11 cellular contexts compared by ENCODE assay signal in the genomic region with DNA sequence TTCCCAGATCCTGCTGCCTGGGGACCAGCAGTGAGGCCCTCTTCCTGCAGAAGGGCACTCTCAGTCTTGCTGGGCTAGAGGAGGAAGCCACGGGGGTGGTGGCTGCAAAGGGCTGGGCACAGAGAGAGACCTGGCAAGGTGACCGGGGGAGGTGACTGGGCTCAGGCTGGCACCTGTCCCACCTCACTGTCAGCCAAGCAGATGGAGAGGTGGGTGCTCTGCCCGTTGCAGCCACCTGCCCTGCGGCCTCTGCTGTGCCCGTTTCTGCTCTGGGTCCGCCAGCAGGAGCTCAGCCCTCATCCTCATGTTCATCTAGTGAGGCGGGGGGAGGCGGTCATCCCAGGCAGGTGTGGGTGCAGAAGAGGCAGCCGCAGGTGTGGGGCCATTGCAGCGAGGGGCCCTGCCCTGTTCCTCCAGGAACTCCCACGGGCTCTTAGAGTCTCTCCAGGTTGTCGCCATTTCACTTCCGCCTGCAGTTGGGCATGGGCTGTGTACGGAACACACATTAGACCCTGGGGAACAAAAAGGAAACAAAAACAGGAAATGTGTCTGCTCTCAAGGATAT. TPM values are rescaled to one million over a fixed set of nuclear protein-coding genes. Genes with fewer than 3 reads are reported as not detected.
A peak's percentile ranks its signal among the peaks of the same experiment; 100 is the strongest.
DNase-seq lines count a peak whose midpoint lies in the region; ATAC-seq and TF ChIP-seq lines count a peak whose summit lies in the region.
"Had no signal": no experiment of that assay in that cellular context is flagged by ENCODE, and none has a peak within 500 bp of the region (broad histone marks: within the 10 kb centered on the region; RNA-seq: fewer than 3 reads in every experiment).

No MANE protein-coding gene starts in this region.

- peak; percentile 54 for DNase-seq in activated CD4-positive, alpha-beta T cell treated with anti-CD3 and anti-CD28 coated beads, Interleukin-2, amount 10 ng/mL, durations not matched to agents 24 days and 14 days
- DNase-seq in activated CD4-positive, alpha-beta T cell treated with anti-CD3 and anti-CD28 coated beads for 1 hour: no peak
- DNase-seq in RPMI8226 (peak; percentile 93), type B pancreatic cell (ENCODE audit: extremely low spot score, unreplicated experiment) (peak; percentile 62)
- no peak for DNase-seq in effector memory CD8-positive, alpha-beta T cell
- DNase-seq: T-cell had no signal

- H3K9me3 Mint-ChIP-seq in activated CD4-positive, alpha-beta T cell treated with anti-CD3 and anti-CD28 coated beads, Interleukin-2, amount 10 ng/mL, durations not matched to agents 24 days and 14 days: no peaks in the 10 kb centered on the region
- H3K9me3 Mint-ChIP-seq in type B pancreatic cell: no peaks in the 10 kb centered on the region
- H3K9me3 Mint-ChIP-seq in activated T-helper 17 cell treated with anti-CD3 and anti-CD28 coated beads, Interleukin-2, amount 50 U/mL, for 72 hours: no peaks in the 10 kb centered on the region
- H3K9me3 Mint-ChIP-seq in effector memory CD8-positive, alpha-beta T cell: no peaks in the 10 kb centered on the region
- H3K9me3 Mint-ChIP-seq: natural killer cell treated with Interleukin-12 subunit alpha and Interleukin-12 subunit beta and Interleukin-15 and Interleukin-18, amount 100 ng/mL, for 72 hours; T-cell had no signal

- H3K27ac Mint-ChIP-seq in activated CD4-positive, alpha-beta T cell treated with anti-CD3 and anti-CD28 coated beads, Interleukin-2, amount 10 ng/mL, durations not matched to agents 24 days and 14 days: no peak overlapping the region
- H3K27ac Mint-ChIP-seq in type B pancreatic cell: no peak overlapping the region
- H3K27ac Mint-ChIP-seq in activated T-helper 17 cell treated with anti-CD3 and anti-CD28 coated beads, Interleukin-2, amount 50 U/mL, for 72 hours: no peak overlapping the region
- H3K27ac Mint-ChIP-seq in effector memory CD8-positive, alpha-beta T cell: no peak overlapping the region
- H3K27ac Mint-ChIP-seq: natural killer cell treated with Interleukin-12 subunit alpha and Interleukin-12 subunit beta and Interleukin-15 and Interleukin-18, amount 100 ng/mL, for 72 hours; T-cell had no signal

- no peak overlapping the region for H3K4me3 Mint-ChIP-seq in activated CD4-positive, alpha-beta T cell treated with anti-CD3 and anti-CD28 coated beads, Interleukin-2, amount 10 ng/mL, durations not matched to agents 24 days and 14 days
- H3K4me3 Mint-ChIP-seq in type B pancreatic cell: no peak overlapping the region
- H3K4me3 Mint-ChIP-seq in activated T-helper 17 cell treated with anti-CD3 and anti-CD28 coated beads, Interleukin-2, amount 50 U/mL, for 72 hours: no peak overlapping the region
- no peak overlapping the region for H3K4me3 Mint-ChIP-seq in effector memory CD8-positive, alpha-beta T cell
- H3K4me3 Mint-ChIP-seq: activated naive CD8-positive, alpha-beta T cell; natural killer cell treated with Interleukin-12 subunit alpha and Interleukin-12 subunit beta and Interleukin-15 and Interleukin-18, amount 100 ng/mL, for 72 hours; T-cell had no signal

- ATAC-seq in HG03196 (IDR thresholded peaks at IDR 0.05; ENCODE audit: unreplicated experiment) (peak; percentile 59), GM19035 (IDR thresholded peaks at IDR 0.05; ENCODE audit: unreplicated experiment) (no peak)
- no peak for ATAC-seq in activated T-helper 17 cell treated with anti-CD3 and anti-CD28 coated beads, Interleukin-2, amount 50 U/mL, for 72 hours (replicated peaks)
- ATAC-seq in effector memory CD8-positive, alpha-beta T cell (replicated peaks): no peak
- ATAC-seq: natural killer cell treated with Interleukin-12 subunit alpha and Interleukin-12 subunit beta and Interleukin-15 and Interleukin-18, amount 100 ng/mL, for 72 hours; T-cell had no signal

- H3K36me3 Mint-ChIP-seq in activated CD4-positive, alpha-beta T cell treated with anti-CD3 and anti-CD28 coated beads, Interleukin-2, amount 10 ng/mL, durations not matched to agents 24 days and 14 days (ENCODE audit: low read depth): no peaks in the 10 kb centered on the region
- no peaks in the 10 kb centered on the region for H3K36me3 Mint-ChIP-seq in type B pancreatic cell
- H3K36me3 Mint-ChIP-seq in activated T-helper 17 cell treated with anti-CD3 and anti-CD28 coated beads, Interleukin-2, amount 50 U/mL, for 72 hours (ENCODE audit: low read depth): no peaks in the 10 kb centered on the region
- peaks cover 10% of the 10 kb centered on the region for H3K36me3 Mint-ChIP-seq in effector memory CD8-positive, alpha-beta T cell (ENCODE audit: insufficient read depth)
- H3K36me3 Mint-ChIP-seq: activated naive CD8-positive, alpha-beta T cell; natural killer cell treated with Interleukin-12 subunit alpha and Interleukin-12 subunit beta and Interleukin-15 and Interleukin-18, amount 100 ng/mL, for 72 hours; T-cell had no signal

- H3K27me3 Mint-ChIP-seq in activated CD4-positive, alpha-beta T cell treated with anti-CD3 and anti-CD28 coated beads, Interleukin-2, amount 10 ng/mL, durations not matched to agents 24 days and 14 days: peaks cover 28% of the 10 kb centered on the region
- H3K27me3 Mint-ChIP-seq in type B pancreatic cell: no peaks in the 10 kb centered on the region
- H3K27me3 Mint-ChIP-seq in activated T-helper 17 cell treated with anti-CD3 and anti-CD28 coated beads, Interleukin-2, amount 50 U/mL, for 72 hours: no peaks in the 10 kb centered on the region
- H3K27me3 Mint-ChIP-seq in effector memory CD8-positive, alpha-beta T cell: no peaks in the 10 kb centered on the region
- H3K27me3 Mint-ChIP-seq: activated naive CD8-positive, alpha-beta T cell; T-cell had no signal

- no peaks in the 10 kb centered on the region for H3K4me1 Mint-ChIP-seq in activated CD4-positive, alpha-beta T cell treated with anti-CD3 and anti-CD28 coated beads, Interleukin-2, amount 10 ng/mL, durations not matched to agents 24 days and 14 days
- peaks cover 12% of the 10 kb centered on the region for H3K4me1 Mint-ChIP-seq in type B pancreatic cell (ENCODE audit: unreplicated experiment)
- H3K4me1 Mint-ChIP-seq in activated T-helper 17 cell treated with anti-CD3 and anti-CD28 coated beads, Interleukin-2, amount 50 U/mL, for 72 hours: no peaks in the 10 kb centered on the region
- H3K4me1 Mint-ChIP-seq in effector memory CD8-positive, alpha-beta T cell (ENCODE audit: low read depth in 2 of 2): peaks cover 0 to 2% of the 10 kb centered on the region in 2 donors

- no peak for TF ChIP-seq CTCF in type B pancreatic cell (conservative IDR thresholded peaks at IDR 0.05)

- intact Hi-C loops in activated CD4-positive, alpha-beta T cell treated with anti-CD3 and anti-CD28 coated beads, Interleukin-2, amount 10 ng/mL, durations not matched to agents 24 days and 14 days (cut with micrococcal nuclease): no loop called here

RNA-seq across cellular contexts. Expression of a gene that starts 55.5 kb away (rescaled TPM):
- 48.2 and 52.9 TPM in 2 replicates for total RNA-seq in activated CD4-positive, alpha-beta T cell treated with anti-CD3 and anti-CD28 coated beads, Interleukin-2, amount 10 ng/mL, durations not matched to agents 24 days and 14 days
- total RNA-seq in type B pancreatic cell (ENCODE audit: low replicate concordance): 25.1 and 36.1 TPM in 2 replicates
- 10 to 100 TPM; 39.9 to 47.0 TPM for total RNA-seq in activated T-helper 17 cell treated with anti-CD3 and anti-CD28 coated beads, Interleukin-2, amount 50 U/mL, for 72 hours

RNA-seq across cellular contexts. Expression of a gene that starts 58.0 kb away (rescaled TPM):
- total RNA-seq in activated CD4-positive, alpha-beta T cell treated with anti-CD3 and anti-CD28 coated beads, Interleukin-2, amount 10 ng/mL, durations not matched to agents 24 days and 14 days: not detected in 2 replicates
- not detected in 2 replicates for total RNA-seq in type B pancreatic cell (ENCODE audit: low replicate concordance)
- total RNA-seq in activated T-helper 17 cell treated with anti-CD3 and anti-CD28 coated beads, Interleukin-2, amount 50 U/mL, for 72 hours: not detected
- total RNA-seq: natural killer cell treated with Interleukin-12 subunit alpha and Interleukin-12 subunit beta and Interleukin-15 and Interleukin-18, amount 100 ng/mL, for 72 hours; T-cell had no signal

Comparison
In these comparisons a context has a peak if more than half of its experiments do, and no peak if none do; other contexts are left out.
1. DNase-seq: peak in activated CD4-positive, alpha-beta T cell treated with anti-CD3 and anti-CD28 coated beads, Interleukin-2, amount 10 ng/mL, durations not matched to agents 24 days and 14 days (single experiment), RPMI8226 (single experiment) and type B pancreatic cell (single experiment); none in activated CD4-positive, alpha-beta T cell treated with anti-CD3 and anti-CD28 coated beads for 1 hour (single experiment) and effector memory CD8-positive, alpha-beta T cell (0 of 3).